1 cellular context compared by ENCODE assay signal in genomic region chr3:97823503-97824004, GRCh38.
TF ChIP-seq lines count a peak whose summit lies in the region.

No MANE protein-coding gene starts in this region.

TF ChIP-seq in HepG2, 621 proteins besides CTCF, POLR2A, EP300 and RAD21:
- no peak for TF ChIP-seq TARDBP (CRISPR knock-in tag; IDR thresholded peaks at IDR 0.05)
- no peak for TF ChIP-seq ZBTB20 (CRISPR knock-in tag; IDR thresholded peaks at IDR 0.05; ENCODE audit: borderline replicate concordance, low read depth)
- TF ChIP-seq ZNF678 (CRISPR knock-in tag; IDR thresholded peaks at IDR 0.05): no peak
- TF ChIP-seq SALL1 (CRISPR knock-in tag; IDR thresholded peaks at IDR 0.05): no peak
- TF ChIP-seq HDAC6 (IDR thresholded peaks at IDR 0.05; ENCODE audit: low read depth, low read length): no peak
- TF ChIP-seq ZBTB10 (CRISPR knock-in tag; IDR thresholded peaks at IDR 0.05; ENCODE audit: borderline replicate concordance): no peak
- TF ChIP-seq ZNF607 (CRISPR knock-in tag; IDR thresholded peaks at IDR 0.05; ENCODE audit: borderline replicate concordance): no peak
- TF ChIP-seq, protein P1, sequence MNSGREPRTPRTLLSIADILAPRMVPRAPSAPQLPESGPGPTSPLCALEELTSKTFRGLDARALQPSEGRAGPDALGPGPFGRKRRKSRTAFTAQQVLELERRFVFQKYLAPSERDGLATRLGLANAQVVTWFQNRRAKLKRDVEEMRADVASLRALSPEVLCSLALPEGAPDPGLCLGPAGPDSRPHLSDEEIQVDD (CRISPR knock-in tag; IDR thresholded peaks at IDR 0.05; ENCODE audit: borderline replicate concordance): no peak
- no peak for TF ChIP-seq ZNF256 (CRISPR knock-in tag; conservative IDR thresholded peaks at IDR 0.05)
- TF ChIP-seq, protein P2, sequence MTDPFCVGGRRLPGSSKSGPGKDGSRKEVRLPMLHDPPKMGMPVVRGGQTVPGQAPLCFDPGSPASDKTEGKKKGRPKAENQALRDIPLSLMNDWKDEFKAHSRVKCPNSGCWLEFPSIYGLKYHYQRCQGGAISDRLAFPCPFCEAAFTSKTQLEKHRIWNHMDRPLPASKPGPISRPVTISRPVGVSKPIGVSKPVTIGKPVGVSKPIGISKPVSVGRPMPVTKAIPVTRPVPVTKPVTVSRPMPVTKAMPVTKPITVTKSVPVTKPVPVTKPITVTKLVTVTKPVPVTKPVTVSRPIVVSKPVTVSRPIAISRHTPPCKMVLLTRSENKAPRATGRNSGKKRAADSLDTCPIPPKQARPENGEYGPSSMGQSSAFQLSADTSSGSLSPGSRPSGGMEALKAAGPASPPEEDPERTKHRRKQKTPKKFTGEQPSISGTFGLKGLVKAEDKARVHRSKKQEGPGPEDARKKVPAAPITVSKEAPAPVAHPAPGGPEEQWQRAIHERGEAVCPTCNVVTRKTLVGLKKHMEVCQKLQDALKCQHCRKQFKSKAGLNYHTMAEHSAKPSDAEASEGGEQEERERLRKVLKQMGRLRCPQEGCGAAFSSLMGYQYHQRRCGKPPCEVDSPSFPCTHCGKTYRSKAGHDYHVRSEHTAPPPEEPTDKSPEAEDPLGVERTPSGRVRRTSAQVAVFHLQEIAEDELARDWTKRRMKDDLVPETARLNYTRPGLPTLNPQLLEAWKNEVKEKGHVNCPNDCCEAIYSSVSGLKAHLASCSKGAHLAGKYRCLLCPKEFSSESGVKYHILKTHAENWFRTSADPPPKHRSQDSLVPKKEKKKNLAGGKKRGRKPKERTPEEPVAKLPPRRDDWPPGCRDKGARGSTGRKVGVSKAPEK (CRISPR knock-in tag; IDR thresholded peaks at IDR 0.05; ENCODE audit: borderline replicate concordance): no peak
- no peak for TF ChIP-seq NONO (IDR thresholded peaks at IDR 0.05)
- TF ChIP-seq NONO (CRISPR knock-in tag; conservative IDR thresholded peaks at IDR 0.05): no peak
- TF ChIP-seq CREBL2 (CRISPR knock-in tag; IDR thresholded peaks at IDR 0.05; ENCODE audit: borderline replicate concordance): no peak
- TF ChIP-seq, protein P3, sequence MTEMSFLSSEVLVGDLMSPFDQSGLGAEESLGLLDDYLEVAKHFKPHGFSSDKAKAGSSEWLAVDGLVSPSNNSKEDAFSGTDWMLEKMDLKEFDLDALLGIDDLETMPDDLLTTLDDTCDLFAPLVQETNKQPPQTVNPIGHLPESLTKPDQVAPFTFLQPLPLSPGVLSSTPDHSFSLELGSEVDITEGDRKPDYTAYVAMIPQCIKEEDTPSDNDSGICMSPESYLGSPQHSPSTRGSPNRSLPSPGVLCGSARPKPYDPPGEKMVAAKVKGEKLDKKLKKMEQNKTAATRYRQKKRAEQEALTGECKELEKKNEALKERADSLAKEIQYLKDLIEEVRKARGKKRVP (CRISPR knock-in tag; IDR thresholded peaks at IDR 0.05): no peak
- no peak for TF ChIP-seq ETV6 (CRISPR knock-in tag; conservative IDR thresholded peaks at IDR 0.05)
- TF ChIP-seq SIN3A (IDR thresholded peaks at IDR 0.05; ENCODE audit: borderline replicate concordance, low read depth, low read length): no peak
- no peak for TF ChIP-seq BCLAF1 (IDR thresholded peaks at IDR 0.05)
